In the genomic region with DNA sequence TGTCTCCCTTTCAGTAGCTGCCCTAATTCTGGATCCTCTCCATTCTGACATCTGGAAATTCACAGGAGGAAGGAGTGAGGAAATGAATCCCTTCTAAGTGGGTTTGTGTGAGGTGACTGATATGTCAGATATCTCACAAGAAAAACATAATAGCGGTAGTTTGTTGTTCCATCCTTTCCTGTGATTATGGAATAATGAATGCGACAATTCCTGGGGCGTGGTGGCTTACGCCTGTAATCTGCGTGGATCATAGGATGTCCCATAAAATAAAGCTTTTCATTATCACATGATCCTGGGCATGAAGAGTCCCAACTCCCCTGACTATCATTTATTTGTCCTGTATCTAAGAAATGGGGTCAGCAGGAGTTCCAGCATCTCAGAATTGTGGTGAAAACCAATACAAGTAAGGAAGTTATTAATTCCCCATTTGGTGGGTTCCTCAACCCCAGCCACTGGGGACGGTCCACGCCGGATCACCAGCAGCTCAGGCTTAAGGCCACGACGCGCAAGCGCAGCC, we compare ENCODE assay signal across 1 cellular context.
TF ChIP-seq lines count a peak whose summit lies in the region.

No MANE protein-coding gene starts in this region.

TF ChIP-seq in GM23338, 12 proteins besides CTCF, POLR2A, EP300 and RAD21 (continued from another document):
- TF ChIP-seq, protein P1, sequence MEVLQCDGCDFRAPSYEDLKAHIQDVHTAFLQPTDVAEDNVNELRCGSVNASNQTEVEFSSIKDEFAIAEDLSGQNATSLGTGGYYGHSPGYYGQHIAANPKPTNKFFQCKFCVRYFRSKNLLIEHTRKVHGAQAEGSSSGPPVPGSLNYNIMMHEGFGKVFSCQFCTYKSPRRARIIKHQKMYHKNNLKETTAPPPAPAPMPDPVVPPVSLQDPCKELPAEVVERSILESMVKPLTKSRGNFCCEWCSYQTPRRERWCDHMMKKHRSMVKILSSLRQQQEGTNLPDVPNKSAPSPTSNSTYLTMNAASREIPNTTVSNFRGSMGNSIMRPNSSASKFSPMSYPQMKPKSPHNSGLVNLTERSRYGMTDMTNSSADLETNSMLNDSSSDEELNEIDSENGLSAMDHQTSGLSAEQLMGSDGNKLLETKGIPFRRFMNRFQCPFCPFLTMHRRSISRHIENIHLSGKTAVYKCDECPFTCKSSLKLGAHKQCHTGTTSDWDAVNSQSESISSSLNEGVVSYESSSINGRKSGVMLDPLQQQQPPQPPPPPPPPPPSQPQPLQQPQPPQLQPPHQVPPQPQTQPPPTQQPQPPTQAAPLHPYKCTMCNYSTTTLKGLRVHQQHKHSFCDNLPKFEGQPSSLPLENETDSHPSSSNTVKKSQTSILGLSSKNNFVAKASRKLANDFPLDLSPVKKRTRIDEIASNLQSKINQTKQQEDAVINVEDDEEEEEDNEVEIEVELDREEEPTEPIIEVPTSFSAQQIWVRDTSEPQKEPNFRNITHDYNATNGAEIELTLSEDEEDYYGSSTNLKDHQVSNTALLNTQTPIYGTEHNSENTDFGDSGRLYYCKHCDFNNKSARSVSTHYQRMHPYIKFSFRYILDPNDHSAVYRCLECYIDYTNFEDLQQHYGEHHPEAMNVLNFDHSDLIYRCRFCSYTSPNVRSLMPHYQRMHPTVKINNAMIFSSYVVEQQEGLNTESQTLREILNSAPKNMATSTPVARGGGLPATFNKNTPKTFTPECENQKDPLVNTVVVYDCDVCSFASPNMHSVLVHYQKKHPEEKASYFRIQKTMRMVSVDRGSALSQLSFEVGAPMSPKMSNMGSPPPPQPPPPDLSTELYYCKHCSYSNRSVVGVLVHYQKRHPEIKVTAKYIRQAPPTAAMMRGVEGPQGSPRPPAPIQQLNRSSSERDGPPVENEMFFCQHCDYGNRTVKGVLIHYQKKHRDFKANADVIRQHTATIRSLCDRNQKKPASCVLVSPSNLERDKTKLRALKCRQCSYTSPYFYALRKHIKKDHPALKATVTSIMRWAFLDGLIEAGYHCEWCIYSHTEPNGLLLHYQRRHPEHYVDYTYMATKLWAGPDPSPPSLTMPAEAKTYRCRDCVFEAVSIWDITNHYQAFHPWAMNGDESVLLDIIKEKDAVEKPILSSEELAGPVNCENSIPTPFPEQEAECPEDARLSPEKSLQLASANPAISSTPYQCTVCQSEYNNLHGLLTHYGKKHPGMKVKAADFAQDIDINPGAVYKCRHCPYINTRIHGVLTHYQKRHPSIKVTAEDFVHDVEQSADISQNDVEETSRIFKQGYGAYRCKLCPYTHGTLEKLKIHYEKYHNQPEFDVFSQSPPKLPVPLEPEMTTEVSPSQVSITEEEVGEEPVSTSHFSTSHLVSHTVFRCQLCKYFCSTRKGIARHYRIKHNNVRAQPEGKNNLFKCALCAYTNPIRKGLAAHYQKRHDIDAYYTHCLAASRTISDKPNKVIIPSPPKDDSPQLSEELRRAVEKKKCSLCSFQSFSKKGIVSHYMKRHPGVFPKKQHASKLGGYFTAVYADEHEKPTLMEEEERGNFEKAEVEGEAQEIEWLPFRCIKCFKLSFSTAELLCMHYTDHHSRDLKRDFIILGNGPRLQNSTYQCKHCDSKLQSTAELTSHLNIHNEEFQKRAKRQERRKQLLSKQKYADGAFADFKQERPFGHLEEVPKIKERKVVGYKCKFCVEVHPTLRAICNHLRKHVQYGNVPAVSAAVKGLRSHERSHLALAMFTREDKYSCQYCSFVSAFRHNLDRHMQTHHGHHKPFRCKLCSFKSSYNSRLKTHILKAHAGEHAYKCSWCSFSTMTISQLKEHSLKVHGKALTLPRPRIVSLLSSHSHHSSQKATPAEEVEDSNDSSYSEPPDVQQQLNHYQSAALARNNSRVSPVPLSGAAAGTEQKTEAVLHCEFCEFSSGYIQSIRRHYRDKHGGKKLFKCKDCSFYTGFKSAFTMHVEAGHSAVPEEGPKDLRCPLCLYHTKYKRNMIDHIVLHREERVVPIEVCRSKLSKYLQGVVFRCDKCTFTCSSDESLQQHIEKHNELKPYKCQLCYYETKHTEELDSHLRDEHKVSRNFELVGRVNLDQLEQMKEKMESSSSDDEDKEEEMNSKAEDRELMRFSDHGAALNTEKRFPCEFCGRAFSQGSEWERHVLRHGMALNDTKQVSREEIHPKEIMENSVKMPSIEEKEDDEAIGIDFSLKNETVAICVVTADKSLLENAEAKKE (CRISPR knock-in tag; IDR thresholded peaks at IDR 0.05): no peak
- TF ChIP-seq ZNF331 (CRISPR knock-in tag; IDR thresholded peaks at IDR 0.05; ENCODE audit: low read depth): no peak
- no peak for TF ChIP-seq CREB1 (CRISPR knock-in tag; IDR thresholded peaks at IDR 0.05; ENCODE audit: low read depth)
- TF ChIP-seq, protein P2, sequence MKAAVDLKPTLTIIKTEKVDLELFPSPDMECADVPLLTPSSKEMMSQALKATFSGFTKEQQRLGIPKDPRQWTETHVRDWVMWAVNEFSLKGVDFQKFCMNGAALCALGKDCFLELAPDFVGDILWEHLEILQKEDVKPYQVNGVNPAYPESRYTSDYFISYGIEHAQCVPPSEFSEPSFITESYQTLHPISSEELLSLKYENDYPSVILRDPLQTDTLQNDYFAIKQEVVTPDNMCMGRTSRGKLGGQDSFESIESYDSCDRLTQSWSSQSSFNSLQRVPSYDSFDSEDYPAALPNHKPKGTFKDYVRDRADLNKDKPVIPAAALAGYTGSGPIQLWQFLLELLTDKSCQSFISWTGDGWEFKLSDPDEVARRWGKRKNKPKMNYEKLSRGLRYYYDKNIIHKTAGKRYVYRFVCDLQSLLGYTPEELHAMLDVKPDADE (IDR thresholded peaks at IDR 0.05): no peak
- no peak for TF ChIP-seq POLR2AphosphoS5 (IDR thresholded peaks at IDR 0.05; ENCODE audit: low read depth)
- TF ChIP-seq, protein P3, sequence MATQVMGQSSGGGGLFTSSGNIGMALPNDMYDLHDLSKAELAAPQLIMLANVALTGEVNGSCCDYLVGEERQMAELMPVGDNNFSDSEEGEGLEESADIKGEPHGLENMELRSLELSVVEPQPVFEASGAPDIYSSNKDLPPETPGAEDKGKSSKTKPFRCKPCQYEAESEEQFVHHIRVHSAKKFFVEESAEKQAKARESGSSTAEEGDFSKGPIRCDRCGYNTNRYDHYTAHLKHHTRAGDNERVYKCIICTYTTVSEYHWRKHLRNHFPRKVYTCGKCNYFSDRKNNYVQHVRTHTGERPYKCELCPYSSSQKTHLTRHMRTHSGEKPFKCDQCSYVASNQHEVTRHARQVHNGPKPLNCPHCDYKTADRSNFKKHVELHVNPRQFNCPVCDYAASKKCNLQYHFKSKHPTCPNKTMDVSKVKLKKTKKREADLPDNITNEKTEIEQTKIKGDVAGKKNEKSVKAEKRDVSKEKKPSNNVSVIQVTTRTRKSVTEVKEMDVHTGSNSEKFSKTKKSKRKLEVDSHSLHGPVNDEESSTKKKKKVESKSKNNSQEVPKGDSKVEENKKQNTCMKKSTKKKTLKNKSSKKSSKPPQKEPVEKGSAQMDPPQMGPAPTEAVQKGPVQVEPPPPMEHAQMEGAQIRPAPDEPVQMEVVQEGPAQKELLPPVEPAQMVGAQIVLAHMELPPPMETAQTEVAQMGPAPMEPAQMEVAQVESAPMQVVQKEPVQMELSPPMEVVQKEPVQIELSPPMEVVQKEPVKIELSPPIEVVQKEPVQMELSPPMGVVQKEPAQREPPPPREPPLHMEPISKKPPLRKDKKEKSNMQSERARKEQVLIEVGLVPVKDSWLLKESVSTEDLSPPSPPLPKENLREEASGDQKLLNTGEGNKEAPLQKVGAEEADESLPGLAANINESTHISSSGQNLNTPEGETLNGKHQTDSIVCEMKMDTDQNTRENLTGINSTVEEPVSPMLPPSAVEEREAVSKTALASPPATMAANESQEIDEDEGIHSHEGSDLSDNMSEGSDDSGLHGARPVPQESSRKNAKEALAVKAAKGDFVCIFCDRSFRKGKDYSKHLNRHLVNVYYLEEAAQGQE (IDR thresholded peaks at IDR 0.05; ENCODE audit: unreplicated experiment): no peak
- no peak for TF ChIP-seq EZH2phosphoT487 (IDR thresholded peaks at IDR 0.05; ENCODE audit: unreplicated experiment)
- no peak for TF ChIP-seq NANOG (IDR thresholded peaks at IDR 0.05; ENCODE audit: borderline replicate concordance)
- no peak for TF ChIP-seq JUNB (IDR thresholded peaks at IDR 0.05; ENCODE audit: unreplicated experiment)
- no peak for TF ChIP-seq STAT1 (IDR thresholded peaks at IDR 0.05; ENCODE audit: unreplicated experiment)
